In the genomic region with DNA sequence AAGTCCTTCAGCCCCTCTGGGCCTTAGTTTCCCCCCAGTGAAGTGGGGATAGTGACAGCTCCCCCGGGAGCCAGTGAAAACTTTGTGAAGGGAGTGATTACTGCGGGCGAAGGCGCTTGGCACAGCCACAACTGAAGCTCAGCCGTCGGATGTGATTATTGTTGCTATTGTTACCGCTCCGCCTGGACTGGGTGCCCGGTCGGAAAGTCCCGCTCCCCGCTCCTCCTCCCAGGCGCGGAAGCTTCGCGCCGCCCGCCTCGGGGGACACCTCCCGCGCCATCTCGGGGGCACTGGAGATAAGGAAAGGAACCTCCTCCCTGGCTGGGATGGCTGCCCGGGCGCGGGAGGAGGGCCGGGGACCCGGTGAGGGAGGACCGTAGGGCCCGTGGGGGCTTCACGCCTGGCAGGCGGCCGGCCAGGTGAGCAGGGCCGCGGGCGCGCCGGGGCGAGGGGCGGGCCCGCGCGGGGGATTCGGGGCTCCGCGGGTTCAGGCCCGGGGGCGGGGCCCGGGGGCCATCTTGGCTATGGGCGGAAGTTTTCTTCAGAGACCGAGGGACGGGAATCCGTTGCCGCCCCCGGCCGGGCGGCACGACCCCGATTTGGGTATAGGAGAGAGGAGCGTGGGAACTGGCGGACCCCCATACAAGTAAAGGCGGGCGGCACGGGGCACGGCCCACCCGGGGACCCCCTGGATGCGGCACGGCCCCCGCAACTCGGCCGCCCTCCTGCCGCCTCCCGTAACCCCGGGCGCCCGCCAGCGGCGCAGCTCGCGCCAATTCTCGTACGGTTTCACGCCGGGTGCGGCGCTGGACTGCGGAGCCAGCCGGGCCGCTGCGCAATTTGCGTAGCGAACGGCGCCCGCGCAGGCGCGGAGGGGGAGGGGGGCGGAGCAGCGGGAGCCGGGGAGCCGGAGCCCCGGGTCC, we compare ENCODE assay signal across 8 cellular contexts. TPM values are rescaled to one million over a fixed set of nuclear protein-coding genes. Genes with fewer than 3 reads are reported as not detected.
DNase-seq lines count a peak whose midpoint lies in the region; ATAC-seq, FAIRE-seq and TF ChIP-seq lines count a peak whose summit lies in the region.

A gene with protein sequence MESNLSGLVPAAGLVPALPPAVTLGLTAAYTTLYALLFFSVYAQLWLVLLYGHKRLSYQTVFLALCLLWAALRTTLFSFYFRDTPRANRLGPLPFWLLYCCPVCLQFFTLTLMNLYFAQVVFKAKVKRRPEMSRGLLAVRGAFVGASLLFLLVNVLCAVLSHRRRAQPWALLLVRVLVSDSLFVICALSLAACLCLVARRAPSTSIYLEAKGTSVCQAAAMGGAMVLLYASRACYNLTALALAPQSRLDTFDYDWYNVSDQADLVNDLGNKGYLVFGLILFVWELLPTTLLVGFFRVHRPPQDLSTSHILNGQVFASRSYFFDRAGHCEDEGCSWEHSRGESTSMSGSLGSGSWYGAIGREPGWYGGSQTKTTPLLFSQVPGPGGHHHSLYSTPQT (plus strand): TSS at position 887 of the 923 bp plus-strand sequence. CDS start 677 bp downstream, outside the sequence.

- peaks cover 16% of the 10 kb centered on the region for H3K79me2 ChIP-seq in astrocyte (ENCODE audit: insufficient read depth, low read length)

- DNase-seq in NCI-H128 (lab: John Stamatoyannopoulos, UW; ENCODE audit: unreplicated experiment) (peak; percentile 66), T-helper 9 cell (peak; percentile 90), astrocyte (ENCODE audit: low read depth) (peak; percentile 28), hepatic stellate cell (ENCODE audit: low spot score) (peak; percentile 91), retina (peak; percentile 98), OCI-M2 (lab: John Stamatoyannopoulos, UW; ENCODE audit: unreplicated experiment) (no peak)

- no peaks in the 10 kb centered on the region for H3K9me3 Mint-ChIP-seq in astrocyte (ENCODE audit: unreplicated experiment)

- peak within 1 kb of the TSS; percentile 87 for H3K4me3 Mint-ChIP-seq in astrocyte (ENCODE audit: unreplicated experiment)

- peaks cover 3% of the 10 kb centered on the region for H3K4me1 Mint-ChIP-seq in astrocyte (ENCODE audit: low read depth, unreplicated experiment)

- FAIRE-seq in astrocyte (lab: Jason Lieb, UNC), result no peak

- peak within 1 kb of the TSS; percentile 30 for H3K27ac Mint-ChIP-seq in astrocyte (ENCODE audit: unreplicated experiment)

- H3K4me1 ChIP-seq in astrocyte (ENCODE audit: insufficient read depth, low read length), result peaks cover 10% of the 10 kb centered on the region

- no peaks in the 10 kb centered on the region for H3K9me3 ChIP-seq in astrocyte (ENCODE audit: insufficient read depth, low read depth, low read length)

- peaks cover 10% of the 10 kb centered on the region for H3K27me3 Mint-ChIP-seq in astrocyte (ENCODE audit: low read depth, unreplicated experiment)

- H3K27me3 ChIP-seq in astrocyte (ENCODE audit: insufficient read depth, low read length), result peaks cover under 1% of the 10 kb centered on the region

- peak within 1 kb of the TSS; percentile 88 for H2AFZ ChIP-seq in astrocyte (ENCODE audit: low read depth, low read length)

- H3K36me3 ChIP-seq in astrocyte (ENCODE audit: insufficient read depth, low read length), result no peaks in the 10 kb centered on the region

- peak; percentile 40 for ATAC-seq in GM18499 (IDR thresholded peaks at IDR 0.05; ENCODE audit: insufficient read depth, unreplicated experiment)
- ATAC-seq in HG02759 (IDR thresholded peaks at IDR 0.05; ENCODE audit: unreplicated experiment), result peak; percentile 66

- H4K20me1 ChIP-seq in astrocyte (ENCODE audit: insufficient read depth, low read length), result peaks cover 7% of the 10 kb centered on the region

- peak within 1 kb of the TSS; percentile 78 for H3K27ac ChIP-seq in astrocyte (ENCODE audit: low read depth, low read length)

- peak within 1 kb of the TSS; percentile 100 for H3K4me2 ChIP-seq in astrocyte (ENCODE audit: low read length)

- H3K36me3 Mint-ChIP-seq in astrocyte (ENCODE audit: low read depth, unreplicated experiment), result peaks cover 5% of the 10 kb centered on the region

- peak within 1 kb of the TSS; percentile 88 for H3K4me3 ChIP-seq in astrocyte (ENCODE audit: insufficient read depth, low read depth, low read length)

- TF ChIP-seq CTCF in astrocyte (IDR thresholded peaks at IDR 0.05; ENCODE audit: insufficient read depth, low read depth, low read length), result no peak

- H3K9ac ChIP-seq in astrocyte (ENCODE audit: low read length), result peak within 1 kb of the TSS; percentile 92

RNA-seq across cellular contexts. Expression of the gene that starts here (rescaled TPM):
- 46.8 and 48.5 TPM in 2 replicates for total RNA-seq in astrocyte
